Comparison of ENCODE assay signal across 1 cellular context in genomic region chr1:156054500-156055342, GRCh38.
A peak's percentile ranks its signal among the peaks of the same experiment; 100 is the strongest.
TF ChIP-seq lines count a peak whose summit lies in the region.

TSS of gene LAMTOR2 (plus strand) at chr1:156054782. CDS start at chr1:156054890, 108 bp downstream.

TF ChIP-seq in K562, 482 proteins besides CTCF, POLR2A, EP300 and RAD21 (continued from another document and continues in another):
- TF ChIP-seq TBP (optimal IDR thresholded peaks at IDR 0.05; ENCODE audit: low read depth, low read length), result peak; percentile 69
- TF ChIP-seq BRF1 (IDR thresholded peaks at IDR 0.05; ENCODE audit: borderline replicate concordance, extremely low read depth, insufficient read length), result no peak
- peak; percentile 46 for TF ChIP-seq EGR1 (conservative IDR thresholded peaks at IDR 0.05)
- no peak for TF ChIP-seq HES1 (IDR thresholded peaks at IDR 0.05; ENCODE audit: low read depth)
- TF ChIP-seq ZNF175 (CRISPR knock-in tag; IDR thresholded peaks at IDR 0.05; ENCODE audit: low read depth), result peak; percentile 81
- TF ChIP-seq, protein P1, sequence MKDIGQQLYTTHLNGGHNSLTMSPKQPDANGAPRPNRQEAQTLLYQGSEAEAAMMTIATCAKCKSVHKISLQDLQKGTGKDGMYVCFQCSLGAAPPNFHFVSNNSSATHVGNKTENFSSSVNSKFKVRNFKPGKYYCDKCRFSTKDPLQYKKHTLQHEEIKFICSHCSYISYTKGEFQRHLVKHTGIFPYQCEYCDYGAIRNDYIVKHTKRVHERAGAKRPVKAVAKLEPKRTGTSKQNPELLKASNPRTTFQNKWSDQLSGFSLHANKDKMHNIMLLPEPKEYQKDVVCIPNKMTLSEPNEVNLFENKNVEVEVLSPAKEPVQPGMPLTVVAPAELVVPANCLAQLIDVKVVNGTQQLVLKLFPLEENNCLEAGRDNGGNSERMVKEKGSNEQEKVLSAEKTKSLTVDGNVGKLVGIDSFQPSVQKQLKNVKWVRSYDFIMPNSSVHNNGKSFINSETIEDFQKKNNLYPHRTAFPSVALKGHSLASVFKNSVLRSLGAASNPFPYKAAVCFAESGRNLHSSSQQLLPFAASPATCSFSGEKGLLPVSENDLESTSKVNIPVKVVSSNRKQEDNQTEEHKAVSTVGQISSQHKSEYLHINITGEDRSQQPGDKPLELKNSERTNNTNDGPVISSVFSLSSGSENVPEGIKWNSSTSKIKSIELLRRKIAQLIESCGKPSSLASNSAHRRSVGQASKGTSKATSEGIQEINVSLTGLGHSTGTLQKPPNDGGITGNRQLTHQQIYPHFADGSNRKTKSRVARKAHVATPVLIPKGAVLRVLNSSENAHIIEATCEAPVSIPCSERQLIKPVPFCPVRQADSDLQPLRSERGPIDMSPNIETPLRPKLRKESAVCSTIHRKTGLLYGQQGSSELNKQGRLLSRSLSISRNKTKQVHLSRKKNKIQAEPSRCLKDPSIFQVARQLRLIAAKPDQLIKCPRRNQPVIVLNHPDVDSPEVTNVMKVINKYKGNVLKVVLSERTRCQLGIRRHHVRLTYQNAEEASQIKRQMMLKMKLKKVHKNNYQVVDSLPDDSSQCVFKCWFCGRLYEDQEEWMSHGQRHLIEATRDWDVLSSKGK (CRISPR knock-in tag; IDR thresholded peaks at IDR 0.05), result no peak
- no peak for TF ChIP-seq ZZZ3 (IDR thresholded peaks at IDR 0.05)
- no peak for TF ChIP-seq GATA2 (CRISPR knock-in tag; IDR thresholded peaks at IDR 0.05)
- peak; percentile 58 to 71 for TF ChIP-seq NRF1 (conservative IDR thresholded peaks at IDR 0.05 in 1 of 2, IDR thresholded peaks at IDR 0.05 in 1 of 2)
- TF ChIP-seq FOXA3 (CRISPR knock-in tag; conservative IDR thresholded peaks at IDR 0.05 in 1 of 2, IDR thresholded peaks at IDR 0.05 in 1 of 2), result peak in 1 of 2 experiments; percentile 48; a peak in 2 of 4 replicates
- TF ChIP-seq ZNF316 (IDR thresholded peaks at IDR 0.05), result no peak; the same call in 1 of the 2 replicates
- peak; percentile 18 for TF ChIP-seq HDAC3 (IDR thresholded peaks at IDR 0.05; ENCODE audit: borderline replicate concordance, partially characterized antibody)
- TF ChIP-seq TRIM28 (IDR thresholded peaks at IDR 0.05), result no peak
- TF ChIP-seq ZFPM2 (CRISPR knock-in tag; IDR thresholded peaks at IDR 0.05), result no peak
- 0 out of 2 replicates have a peak, but pooled peaks have one; percentile 20 for TF ChIP-seq FOSL1 (tag; conservative IDR thresholded peaks at IDR 0.05)
- TF ChIP-seq, protein P2, sequence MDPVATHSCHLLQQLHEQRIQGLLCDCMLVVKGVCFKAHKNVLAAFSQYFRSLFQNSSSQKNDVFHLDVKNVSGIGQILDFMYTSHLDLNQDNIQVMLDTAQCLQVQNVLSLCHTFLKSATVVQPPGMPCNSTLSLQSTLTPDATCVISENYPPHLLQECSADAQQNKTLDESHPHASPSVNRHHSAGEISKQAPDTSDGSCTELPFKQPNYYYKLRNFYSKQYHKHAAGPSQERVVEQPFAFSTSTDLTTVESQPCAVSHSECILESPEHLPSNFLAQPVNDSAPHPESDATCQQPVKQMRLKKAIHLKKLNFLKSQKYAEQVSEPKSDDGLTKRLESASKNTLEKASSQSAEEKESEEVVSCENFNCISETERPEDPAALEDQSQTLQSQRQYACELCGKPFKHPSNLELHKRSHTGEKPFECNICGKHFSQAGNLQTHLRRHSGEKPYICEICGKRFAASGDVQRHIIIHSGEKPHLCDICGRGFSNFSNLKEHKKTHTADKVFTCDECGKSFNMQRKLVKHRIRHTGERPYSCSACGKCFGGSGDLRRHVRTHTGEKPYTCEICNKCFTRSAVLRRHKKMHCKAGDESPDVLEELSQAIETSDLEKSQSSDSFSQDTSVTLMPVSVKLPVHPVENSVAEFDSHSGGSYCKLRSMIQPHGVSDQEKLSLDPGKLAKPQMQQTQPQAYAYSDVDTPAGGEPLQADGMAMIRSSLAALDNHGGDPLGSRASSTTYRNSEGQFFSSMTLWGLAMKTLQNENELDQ (CRISPR knock-in tag; IDR thresholded peaks at IDR 0.05; ENCODE audit: borderline replicate concordance), result no peak
- 0 out of 2 replicates have a peak, but pooled peaks have one; percentile 35 for TF ChIP-seq CHCHD3 (CRISPR knock-in tag; IDR thresholded peaks at IDR 0.05)
- TF ChIP-seq ZNF766 (CRISPR knock-in tag; conservative IDR thresholded peaks at IDR 0.05), result peak; percentile 98
- peak; percentile 84 for TF ChIP-seq GABPA (tag; conservative IDR thresholded peaks at IDR 0.05; ENCODE audit: low read depth)
- peak; percentile 66; the same call in 1 of the 2 replicates for TF ChIP-seq ELF2 (CRISPR knock-in tag; IDR thresholded peaks at IDR 0.05)
- TF ChIP-seq HNRNPL (IDR thresholded peaks at IDR 0.05; ENCODE audit: low read depth, low read length), result peak; percentile 61; the same call in 1 of the 2 replicates
- TF ChIP-seq TEAD1 (CRISPR knock-in tag; IDR thresholded peaks at IDR 0.05), result peak in 1 of 2 experiments; percentile 43; a peak in 2 of 4 replicates
- no peak for TF ChIP-seq ZNF121 (CRISPR knock-in tag; conservative IDR thresholded peaks at IDR 0.05)
- no peak for TF ChIP-seq MEF2A (IDR thresholded peaks at IDR 0.05; ENCODE audit: control insufficient read depth, low read depth, low read length)
- TF ChIP-seq SRSF7 (optimal IDR thresholded peaks at IDR 0.05; ENCODE audit: low read depth, low read length), result no peak
- no peak for TF ChIP-seq PHTF2 (CRISPR knock-in tag; IDR thresholded peaks at IDR 0.05)
- TF ChIP-seq SMARCA4 (IDR thresholded peaks at IDR 0.05), result peak; percentile 12
- peak; percentile 73 for TF ChIP-seq TFAP4 (CRISPR knock-in tag; IDR thresholded peaks at IDR 0.05; ENCODE audit: borderline replicate concordance)
- TF ChIP-seq, protein P3, sequence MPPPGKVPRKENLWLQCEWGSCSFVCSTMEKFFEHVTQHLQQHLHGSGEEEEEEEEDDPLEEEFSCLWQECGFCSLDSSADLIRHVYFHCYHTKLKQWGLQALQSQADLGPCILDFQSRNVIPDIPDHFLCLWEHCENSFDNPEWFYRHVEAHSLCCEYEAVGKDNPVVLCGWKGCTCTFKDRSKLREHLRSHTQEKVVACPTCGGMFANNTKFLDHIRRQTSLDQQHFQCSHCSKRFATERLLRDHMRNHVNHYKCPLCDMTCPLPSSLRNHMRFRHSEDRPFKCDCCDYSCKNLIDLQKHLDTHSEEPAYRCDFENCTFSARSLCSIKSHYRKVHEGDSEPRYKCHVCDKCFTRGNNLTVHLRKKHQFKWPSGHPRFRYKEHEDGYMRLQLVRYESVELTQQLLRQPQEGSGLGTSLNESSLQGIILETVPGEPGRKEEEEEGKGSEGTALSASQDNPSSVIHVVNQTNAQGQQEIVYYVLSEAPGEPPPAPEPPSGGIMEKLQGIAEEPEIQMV (tag; conservative IDR thresholded peaks at IDR 0.05; ENCODE audit: low read depth), result no peak; the same call in 1 of the 2 replicates
- no peak; the same call in 1 of the 2 replicates for TF ChIP-seq CBFB (CRISPR knock-in tag; IDR thresholded peaks at IDR 0.05)
- TF ChIP-seq MYC (IDR thresholded peaks at IDR 0.05; ENCODE audit: low read depth, low read length), result peak; percentile 100
- TF ChIP-seq MYC (CRISPR knock-in tag; IDR thresholded peaks at IDR 0.05; ENCODE audit: borderline replicate concordance, low read depth), result peak; percentile 93
- TF ChIP-seq ELF1 (tag; IDR thresholded peaks at IDR 0.05), result peak; percentile 92
- TF ChIP-seq PURB (CRISPR knock-in tag; IDR thresholded peaks at IDR 0.05; ENCODE audit: low read depth), result no peak
- peak; percentile 92 for TF ChIP-seq ZFX (CRISPR knock-in tag; IDR thresholded peaks at IDR 0.05)
- no peak for TF ChIP-seq ZNF184 (CRISPR knock-in tag; IDR thresholded peaks at IDR 0.05)
- peak; percentile 95 for TF ChIP-seq MBD2 (IDR thresholded peaks at IDR 0.05; ENCODE audit: borderline replicate concordance, low read depth)
- TF ChIP-seq, protein P4, sequence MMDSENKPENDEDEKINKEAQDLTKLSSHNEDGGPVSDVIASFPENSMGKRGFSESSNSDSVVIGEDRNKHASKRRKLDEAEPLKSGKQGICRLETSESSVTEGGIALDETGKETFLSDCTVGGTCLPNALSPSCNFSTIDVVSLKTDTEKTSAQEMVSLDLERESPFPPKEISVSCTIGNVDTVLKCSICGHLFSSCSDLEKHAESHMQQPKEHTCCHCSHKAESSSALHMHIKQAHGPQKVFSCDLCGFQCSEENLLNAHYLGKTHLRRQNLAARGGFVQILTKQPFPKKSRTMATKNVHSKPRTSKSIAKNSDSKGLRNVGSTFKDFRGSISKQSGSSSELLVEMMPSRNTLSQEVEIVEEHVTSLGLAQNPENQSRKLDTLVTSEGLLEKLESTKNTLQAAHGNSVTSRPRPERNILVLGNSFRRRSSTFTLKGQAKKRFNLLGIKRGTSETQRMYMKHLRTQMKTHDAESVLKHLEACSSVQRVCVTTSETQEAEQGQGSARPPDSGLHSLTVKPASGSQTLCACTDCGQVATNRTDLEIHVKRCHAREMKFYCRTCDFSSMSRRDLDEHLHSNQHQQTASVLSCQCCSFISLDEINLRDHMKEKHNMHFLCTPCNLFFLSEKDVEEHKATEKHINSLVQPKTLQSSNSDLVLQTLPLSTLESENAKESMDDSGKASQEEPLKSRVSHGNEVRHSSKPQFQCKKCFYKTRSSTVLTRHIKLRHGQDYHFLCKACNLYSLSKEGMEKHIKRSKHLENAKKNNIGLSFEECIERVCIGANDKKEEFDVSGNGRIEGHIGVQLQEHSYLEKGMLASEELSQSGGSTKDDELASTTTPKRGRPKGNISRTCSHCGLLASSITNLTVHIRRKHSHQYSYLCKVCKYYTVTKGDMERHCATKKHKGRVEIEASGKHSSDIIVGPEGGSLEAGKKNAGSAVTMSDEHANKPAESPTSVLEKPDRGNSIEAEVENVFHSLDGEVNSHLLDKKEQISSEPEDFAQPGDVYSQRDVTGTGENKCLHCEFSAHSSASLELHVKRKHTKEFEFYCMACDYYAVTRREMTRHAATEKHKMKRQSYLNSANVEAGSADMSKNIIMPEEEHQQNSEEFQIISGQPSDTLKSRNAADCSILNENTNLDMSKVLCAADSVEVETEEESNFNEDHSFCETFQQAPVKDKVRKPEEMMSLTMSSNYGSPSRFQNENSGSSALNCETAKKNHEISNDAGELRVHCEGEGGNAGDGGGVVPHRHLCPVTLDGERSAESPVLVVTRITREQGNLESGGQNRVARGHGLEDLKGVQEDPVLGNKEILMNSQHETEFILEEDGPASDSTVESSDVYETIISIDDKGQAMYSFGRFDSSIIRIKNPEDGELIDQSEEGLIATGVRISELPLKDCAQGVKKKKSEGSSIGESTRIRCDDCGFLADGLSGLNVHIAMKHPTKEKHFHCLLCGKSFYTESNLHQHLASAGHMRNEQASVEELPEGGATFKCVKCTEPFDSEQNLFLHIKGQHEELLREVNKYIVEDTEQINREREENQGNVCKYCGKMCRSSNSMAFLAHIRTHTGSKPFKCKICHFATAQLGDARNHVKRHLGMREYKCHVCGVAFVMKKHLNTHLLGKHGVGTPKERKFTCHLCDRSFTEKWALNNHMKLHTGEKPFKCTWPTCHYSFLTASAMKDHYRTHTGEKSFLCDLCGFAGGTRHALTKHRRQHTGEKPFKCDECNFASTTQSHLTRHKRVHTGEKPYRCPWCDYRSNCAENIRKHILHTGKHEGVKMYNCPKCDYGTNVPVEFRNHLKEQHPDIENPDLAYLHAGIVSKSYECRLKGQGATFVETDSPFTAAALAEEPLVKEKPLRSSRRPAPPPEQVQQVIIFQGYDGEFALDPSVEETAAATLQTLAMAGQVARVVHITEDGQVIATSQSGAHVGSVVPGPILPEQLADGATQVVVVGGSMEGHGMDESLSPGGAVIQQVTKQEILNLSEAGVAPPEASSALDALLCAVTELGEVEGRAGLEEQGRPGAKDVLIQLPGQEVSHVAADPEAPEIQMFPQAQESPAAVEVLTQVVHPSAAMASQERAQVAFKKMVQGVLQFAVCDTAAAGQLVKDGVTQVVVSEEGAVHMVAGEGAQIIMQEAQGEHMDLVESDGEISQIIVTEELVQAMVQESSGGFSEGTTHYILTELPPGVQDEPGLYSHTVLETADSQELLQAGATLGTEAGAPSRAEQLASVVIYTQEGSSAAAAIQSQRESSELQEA (IDR thresholded peaks at IDR 0.05; ENCODE audit: low read depth), result peak; percentile 95
- TF ChIP-seq, protein P5, sequence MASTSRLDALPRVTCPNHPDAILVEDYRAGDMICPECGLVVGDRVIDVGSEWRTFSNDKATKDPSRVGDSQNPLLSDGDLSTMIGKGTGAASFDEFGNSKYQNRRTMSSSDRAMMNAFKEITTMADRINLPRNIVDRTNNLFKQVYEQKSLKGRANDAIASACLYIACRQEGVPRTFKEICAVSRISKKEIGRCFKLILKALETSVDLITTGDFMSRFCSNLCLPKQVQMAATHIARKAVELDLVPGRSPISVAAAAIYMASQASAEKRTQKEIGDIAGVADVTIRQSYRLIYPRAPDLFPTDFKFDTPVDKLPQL (IDR thresholded peaks at IDR 0.05; ENCODE audit: extremely low read depth, insufficient read length), result no peak
- no peak for TF ChIP-seq ZNF398 (CRISPR knock-in tag; IDR thresholded peaks at IDR 0.05)
- no peak for TF ChIP-seq PRMT5 (CRISPR knock-in tag; IDR thresholded peaks at IDR 0.05)
- no peak for TF ChIP-seq ZNF354B (CRISPR knock-in tag; IDR thresholded peaks at IDR 0.05)
- TF ChIP-seq MAX (CRISPR knock-in tag; IDR thresholded peaks at IDR 0.05), result peak; percentile 97
- TF ChIP-seq SNIP1 (IDR thresholded peaks at IDR 0.05; ENCODE audit: low read depth), result no peak
- no peak for TF ChIP-seq HMGN3 (IDR thresholded peaks at IDR 0.05; ENCODE audit: borderline replicate concordance, extremely low read depth, insufficient read length, low read depth, low read length)
- no peak for TF ChIP-seq THRAP3 (IDR thresholded peaks at IDR 0.05; ENCODE audit: borderline replicate concordance)
